ENCODE assay signal across 1 cellular context in the genomic region with DNA sequence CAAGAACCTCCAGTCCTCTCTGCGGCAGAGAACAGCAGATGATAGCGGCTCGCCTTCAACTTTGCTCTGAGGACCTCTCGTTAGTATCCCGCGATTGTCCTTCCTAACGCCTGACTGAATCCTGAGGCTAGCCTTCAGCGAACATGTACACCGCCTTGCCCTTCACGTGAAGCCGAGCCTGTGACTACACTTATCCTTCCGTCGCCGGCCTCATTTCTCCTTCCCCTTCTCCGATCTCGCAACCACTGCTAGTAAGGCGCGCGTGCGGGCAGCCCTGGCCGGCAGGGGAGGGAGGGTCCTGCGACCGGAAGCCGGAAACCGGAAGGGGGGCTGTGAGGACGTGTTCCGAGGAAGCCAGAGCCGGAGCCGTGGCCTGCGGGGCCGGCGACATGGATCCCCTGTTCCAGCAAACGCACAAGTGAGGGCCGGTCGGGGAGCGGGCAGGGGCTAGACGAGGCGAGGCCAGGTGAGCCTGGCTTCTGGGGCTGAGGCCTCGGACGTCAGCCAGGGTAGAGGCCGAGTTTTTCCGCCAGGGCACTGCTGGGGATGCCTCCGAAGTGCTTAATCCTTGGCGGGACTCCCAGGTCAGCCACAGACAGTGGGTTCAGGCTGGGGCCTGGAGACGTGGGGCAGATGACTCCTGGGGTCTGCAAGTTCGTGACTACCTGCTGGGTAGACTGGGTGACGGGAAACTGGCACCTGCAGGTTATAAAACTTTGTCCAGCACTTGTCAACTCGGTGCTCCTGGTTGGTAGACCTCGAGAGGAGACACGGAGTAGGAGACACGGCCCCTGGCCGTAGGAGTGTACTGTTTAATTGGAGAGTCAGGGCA.
TF ChIP-seq lines count a peak whose summit lies in the region.

A gene (plus strand): TSS at position 357 of the 832 bp plus-strand sequence. CDS start 33 bp downstream, at position 390.

TF ChIP-seq in GM12878, 131 proteins besides CTCF, POLR2A, EP300 and RAD21 (continued from another document):
- TF ChIP-seq ASH2L (IDR thresholded peaks at IDR 0.05; ENCODE audit: borderline replicate concordance, low read depth) = no peak; the same call in 1 of the 2 replicates
- TF ChIP-seq SIX5 (IDR thresholded peaks at IDR 0.05; ENCODE audit: low read depth, low read length, severe bottlenecking) = peak; percentile 58
- no peak; the same call in 1 of the 2 replicates for TF ChIP-seq TCF3 (IDR thresholded peaks at IDR 0.05; ENCODE audit: borderline replicate concordance, insufficient read depth, low read depth, low read length)
- TF ChIP-seq, protein P1, sequence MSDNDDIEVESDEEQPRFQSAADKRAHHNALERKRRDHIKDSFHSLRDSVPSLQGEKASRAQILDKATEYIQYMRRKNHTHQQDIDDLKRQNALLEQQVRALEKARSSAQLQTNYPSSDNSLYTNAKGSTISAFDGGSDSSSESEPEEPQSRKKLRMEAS (IDR thresholded peaks at IDR 0.05; ENCODE audit: low read depth, low read length) = peak; percentile 91
- peak; percentile 96 for TF ChIP-seq PML (IDR thresholded peaks at IDR 0.05; ENCODE audit: low read length)
- TF ChIP-seq EGR1 (IDR thresholded peaks at IDR 0.05; ENCODE audit: borderline replicate concordance in 1 of 2, low read depth in 2 of 2, low read length in 2 of 2) = no peak
- peak; percentile 38; the same call in 1 of the 2 replicates for TF ChIP-seq MTA2 (IDR thresholded peaks at IDR 0.05; ENCODE audit: low read depth)
- TF ChIP-seq, protein P2, sequence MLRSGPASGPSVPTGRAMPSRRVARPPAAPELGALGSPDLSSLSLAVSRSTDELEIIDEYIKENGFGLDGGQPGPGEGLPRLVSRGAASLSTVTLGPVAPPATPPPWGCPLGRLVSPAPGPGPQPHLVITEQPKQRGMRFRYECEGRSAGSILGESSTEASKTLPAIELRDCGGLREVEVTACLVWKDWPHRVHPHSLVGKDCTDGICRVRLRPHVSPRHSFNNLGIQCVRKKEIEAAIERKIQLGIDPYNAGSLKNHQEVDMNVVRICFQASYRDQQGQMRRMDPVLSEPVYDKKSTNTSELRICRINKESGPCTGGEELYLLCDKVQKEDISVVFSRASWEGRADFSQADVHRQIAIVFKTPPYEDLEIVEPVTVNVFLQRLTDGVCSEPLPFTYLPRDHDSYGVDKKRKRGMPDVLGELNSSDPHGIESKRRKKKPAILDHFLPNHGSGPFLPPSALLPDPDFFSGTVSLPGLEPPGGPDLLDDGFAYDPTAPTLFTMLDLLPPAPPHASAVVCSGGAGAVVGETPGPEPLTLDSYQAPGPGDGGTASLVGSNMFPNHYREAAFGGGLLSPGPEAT (IDR thresholded peaks at IDR 0.05; ENCODE audit: low read depth) = peak; percentile 87
- TF ChIP-seq RUNX3 (IDR thresholded peaks at IDR 0.05; ENCODE audit: low read length) = peak; percentile 30
- TF ChIP-seq, protein P3, sequence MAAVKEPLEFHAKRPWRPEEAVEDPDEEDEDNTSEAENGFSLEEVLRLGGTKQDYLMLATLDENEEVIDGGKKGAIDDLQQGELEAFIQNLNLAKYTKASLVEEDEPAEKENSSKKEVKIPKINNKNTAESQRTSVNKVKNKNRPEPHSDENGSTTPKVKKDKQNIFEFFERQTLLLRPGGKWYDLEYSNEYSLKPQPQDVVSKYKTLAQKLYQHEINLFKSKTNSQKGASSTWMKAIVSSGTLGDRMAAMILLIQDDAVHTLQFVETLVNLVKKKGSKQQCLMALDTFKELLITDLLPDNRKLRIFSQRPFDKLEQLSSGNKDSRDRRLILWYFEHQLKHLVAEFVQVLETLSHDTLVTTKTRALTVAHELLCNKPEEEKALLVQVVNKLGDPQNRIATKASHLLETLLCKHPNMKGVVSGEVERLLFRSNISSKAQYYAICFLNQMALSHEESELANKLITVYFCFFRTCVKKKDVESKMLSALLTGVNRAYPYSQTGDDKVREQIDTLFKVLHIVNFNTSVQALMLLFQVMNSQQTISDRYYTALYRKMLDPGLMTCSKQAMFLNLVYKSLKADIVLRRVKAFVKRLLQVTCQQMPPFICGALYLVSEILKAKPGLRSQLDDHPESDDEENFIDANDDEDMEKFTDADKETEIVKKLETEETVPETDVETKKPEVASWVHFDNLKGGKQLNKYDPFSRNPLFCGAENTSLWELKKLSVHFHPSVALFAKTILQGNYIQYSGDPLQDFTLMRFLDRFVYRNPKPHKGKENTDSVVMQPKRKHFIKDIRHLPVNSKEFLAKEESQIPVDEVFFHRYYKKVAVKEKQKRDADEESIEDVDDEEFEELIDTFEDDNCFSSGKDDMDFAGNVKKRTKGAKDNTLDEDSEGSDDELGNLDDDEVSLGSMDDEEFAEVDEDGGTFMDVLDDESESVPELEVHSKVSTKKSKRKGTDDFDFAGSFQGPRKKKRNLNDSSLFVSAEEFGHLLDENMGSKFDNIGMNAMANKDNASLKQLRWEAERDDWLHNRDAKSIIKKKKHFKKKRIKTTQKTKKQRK (IDR thresholded peaks at IDR 0.05; ENCODE audit: low read depth, low read length) = no peak
